In genomic region chr2:3657881-3658280, GRCh38 we compare ENCODE assay signal across 23 cellular contexts. TPM values are rescaled to one million over a fixed set of nuclear protein-coding genes. Genes with fewer than 3 reads are reported as not detected.
A peak's percentile ranks its signal among the peaks of the same experiment; 100 is the strongest.
DNase-seq lines count a peak whose midpoint lies in the region; ATAC-seq and TF ChIP-seq lines count a peak whose summit lies in the region.
"Had no signal": no experiment of that assay in that cellular context is flagged by ENCODE, and none has a peak within 500 bp of the region (broad histone marks: within the 10 kb centered on the region; RNA-seq: fewer than 3 reads in every experiment).

ALLC (plus strand) TSS chr2:3658200; CDS start chr2:3671158, 12,958 bp downstream.

- no peaks in the 10 kb centered on the region for H3K9me2 ChIP-seq in OCI-LY7 (ENCODE audit: insufficient read depth, low read length)

- H3K4me1 ChIP-seq in ES-I3 (ENCODE audit: insufficient read depth, low read length) (peaks cover 19% of the 10 kb centered on the region), OCI-LY7 (ENCODE audit: insufficient read depth, low read length, poor library complexity, severe bottlenecking) (peaks cover 27% of the 10 kb centered on the region), skeletal muscle tissue (ENCODE audit: control insufficient read depth in 3 of 3, insufficient read depth in 3 of 3, low read length in 3 of 3) (peaks cover 5 to 12% (median 5%) of the 10 kb centered on the region in 3 donors), prostate gland (replicated peaks) (no peaks in the 10 kb centered on the region)

- H4K20me1 ChIP-seq in OCI-LY7 (ENCODE audit: insufficient read depth, low read length) = no peaks in the 10 kb centered on the region

- H3K27me3 ChIP-seq in skeletal muscle tissue (ENCODE audit: control insufficient read depth in 3 of 3, insufficient read depth in 3 of 3, low read length in 3 of 3) = peaks cover 0 to 17% (median 4%) of the 10 kb centered on the region in 3 donors
- H3K27me3 ChIP-seq in prostate gland (replicated peaks; ENCODE audit: insufficient read depth) = no peaks in the 10 kb centered on the region
- H3K27me3 ChIP-seq: foreskin keratinocyte had no signal

- POLR2A ChIA-PET in OCI-LY7 (lab: Charles Lee) = no interaction called here
- POLR2A ChIA-PET in activated CD8-positive, alpha-beta T cell treated with anti-CD3 and anti-CD28 coated beads, Interleukin-2, amount 10 ng/mL, durations not matched to agents 7 days and 5 days (lab: Charles Lee) = no interaction called here

- peaks cover 17% of the 10 kb centered on the region for H3K9me3 Mint-ChIP-seq in glutamatergic neuron (ENCODE audit: unreplicated experiment)
- H3K9me3 Mint-ChIP-seq in activated CD8-positive, alpha-beta T cell treated with anti-CD3 and anti-CD28 coated beads, Interleukin-2, amount 10 ng/mL, durations not matched to agents 7 days and 5 days (ENCODE audit: insufficient read depth) = no peaks in the 10 kb centered on the region
- H3K9me3 Mint-ChIP-seq: activated naive CD4-positive, alpha-beta T cell treated with anti-CD3 and anti-CD28 coated beads, Interleukin-2, amount 50 U/mL, for 24 hours; activated T-cell treated with anti-CD3 and anti-CD28 coated beads, Interleukin-2, amount 50 U/mL, for 72 hours; dendritic cell treated with granulocyte-macrophage colony-stimulating factor and Interleukin-4, amounts not matched to agents 40 ng/mL and 50 ng/mL, for 4 days; T-helper 1 cell treated with Interleukin-12 subunit alpha and Interleukin-12 subunit beta and Interleukin-4 antibody, amounts not matched to agents 30 μg/mL and 1 μg/mL, for 36 hours had no signal

- H2AFZ ChIP-seq in OCI-LY7 (ENCODE audit: low read length) = peak within 1 kb of the TSS; percentile 14; the same call in 1 of the 2 replicates

- peaks cover 10% of the 10 kb centered on the region for H3K27me3 Mint-ChIP-seq in glutamatergic neuron (ENCODE audit: unreplicated experiment)
- H3K27me3 Mint-ChIP-seq in activated CD8-positive, alpha-beta T cell treated with anti-CD3 and anti-CD28 coated beads, Interleukin-2, amount 10 ng/mL, durations not matched to agents 7 days and 5 days (ENCODE audit: low read depth) = peaks cover 2% of the 10 kb centered on the region
- H3K27me3 Mint-ChIP-seq: activated naive CD4-positive, alpha-beta T cell treated with anti-CD3 and anti-CD28 coated beads, Interleukin-2, amount 50 U/mL, for 24 hours had no signal

- TF ChIP-seq CTCF in OCI-LY7 (conservative IDR thresholded peaks at IDR 0.05; ENCODE audit: low read length) (no peak), glutamatergic neuron (IDR thresholded peaks at IDR 0.05; ENCODE audit: partially characterized antibody, unreplicated experiment) (no peak), prostate gland (IDR thresholded peaks at IDR 0.05) (no peak)

- CTCF ChIA-PET in OCI-LY7 (lab: Charles Lee; ENCODE audit: unreplicated experiment) = no interaction called here
- CTCF ChIA-PET in activated CD8-positive, alpha-beta T cell treated with anti-CD3 and anti-CD28 coated beads, Interleukin-2, amount 10 ng/mL, durations not matched to agents 7 days and 5 days (lab: Charles Lee) = no interaction called here

- H3K4me1 Mint-ChIP-seq in glutamatergic neuron (ENCODE audit: low read depth, unreplicated experiment) = peaks cover 32% of the 10 kb centered on the region
- H3K4me1 Mint-ChIP-seq in activated CD8-positive, alpha-beta T cell treated with anti-CD3 and anti-CD28 coated beads, Interleukin-2, amount 10 ng/mL, durations not matched to agents 7 days and 5 days (ENCODE audit: low read depth) = peaks cover 2% of the 10 kb centered on the region

- no peaks in the 10 kb centered on the region for H3K9me3 ChIP-seq in ES-I3 (ENCODE audit: control insufficient read depth, insufficient read depth, low read length)
- no peaks in the 10 kb centered on the region for H3K9me3 ChIP-seq in OCI-LY7 (ENCODE audit: low read length)
- no peaks in the 10 kb centered on the region for H3K9me3 ChIP-seq in skeletal muscle tissue (ENCODE audit: control insufficient read depth in 3 of 3, low read length in 3 of 3)
- no peaks in the 10 kb centered on the region for H3K9me3 ChIP-seq in prostate gland
- H3K9me3 ChIP-seq: tibial artery had no signal

- H3K9ac ChIP-seq in ES-I3 (ENCODE audit: low read depth, low read length) = 0 out of 2 replicates have a peak within 1 kb of the TSS, but pooled peaks have one; percentile 7
- no peak within 1 kb of the TSS for H3K9ac ChIP-seq in skeletal muscle tissue (ENCODE audit: low read depth in 1 of 3, low read length in 3 of 3)

- H3K36me3 ChIP-seq in ES-I3 (ENCODE audit: insufficient read depth, low read length) = no peaks in the 10 kb centered on the region
- H3K36me3 ChIP-seq in OCI-LY7 (ENCODE audit: insufficient read depth, low read length) = no peaks in the 10 kb centered on the region
- no peaks in the 10 kb centered on the region for H3K36me3 ChIP-seq in skeletal muscle tissue (ENCODE audit: control insufficient read depth in 3 of 3, insufficient read depth in 3 of 3, low read length in 3 of 3)
- no peaks in the 10 kb centered on the region for H3K36me3 ChIP-seq in prostate gland
- H3K36me3 ChIP-seq: tibial artery had no signal

- WGBS in prostate gland = 98% methylated on average over 7 of the region's 7 CpGs

- H3K36me3 Mint-ChIP-seq in glutamatergic neuron (ENCODE audit: unreplicated experiment) = no peaks in the 10 kb centered on the region
- H3K36me3 Mint-ChIP-seq in activated CD8-positive, alpha-beta T cell treated with anti-CD3 and anti-CD28 coated beads, Interleukin-2, amount 10 ng/mL, durations not matched to agents 7 days and 5 days (ENCODE audit: low read depth) = no peaks in the 10 kb centered on the region
- H3K36me3 Mint-ChIP-seq: activated naive CD4-positive, alpha-beta T cell treated with anti-CD3 and anti-CD28 coated beads, Interleukin-2, amount 50 U/mL, for 24 hours; WTC11 had no signal

- H3K27ac ChIP-seq in OCI-LY7 (ENCODE audit: low read depth, low read length, poor library complexity, severe bottlenecking) (no peak within 1 kb of the TSS), skeletal muscle tissue (ENCODE audit: low read depth, low read length) (peak within 1 kb of the TSS; percentile 23), prostate gland (no peak within 1 kb of the TSS)
- H3K27ac ChIP-seq: epithelial cell of prostate, foreskin keratinocyte had no signal

- H3K79me2 ChIP-seq in OCI-LY7 (ENCODE audit: insufficient read depth, low read depth, low read length) = no peaks in the 10 kb centered on the region

- no TSS peak for BruUV-seq in OCI-LY7 (replicated peaks; lab: Mats Ljungman, UMichigan)

- peak within 1 kb of the TSS; percentile 93 for H3K27ac Mint-ChIP-seq in glutamatergic neuron (ENCODE audit: unreplicated experiment)
- H3K27ac Mint-ChIP-seq in activated CD8-positive, alpha-beta T cell treated with anti-CD3 and anti-CD28 coated beads, Interleukin-2, amount 10 ng/mL, durations not matched to agents 7 days and 5 days = no peak within 1 kb of the TSS
- H3K27ac Mint-ChIP-seq: activated CD4-positive, alpha-beta memory T cell treated with anti-CD3 and anti-CD28 coated beads for 36 hours; activated naive CD4-positive, alpha-beta T cell treated with anti-CD3 and anti-CD28 coated beads, Interleukin-2, amount 50 U/mL, for 24 hours; activated T-cell treated with anti-CD3 and anti-CD28 coated beads, Interleukin-2, amount 50 U/mL, for 72 hours; dendritic cell treated with granulocyte-macrophage colony-stimulating factor and Interleukin-4, amounts not matched to agents 40 ng/mL and 50 ng/mL, for 4 days; T-helper 1 cell treated with Interleukin-12 subunit alpha and Interleukin-12 subunit beta and Interleukin-4 antibody, amounts not matched to agents 30 μg/mL and 1 μg/mL, for 36 hours; WTC11 had no signal

- no peak for ATAC-seq in activated CD8-positive, alpha-beta T cell treated with anti-CD3 and anti-CD28 coated beads, Interleukin-2, amount 10 ng/mL, durations not matched to agents 7 days and 5 days
- ATAC-seq: activated T-cell treated with anti-CD3 and anti-CD28 coated beads, Interleukin-2, amount 50 U/mL, for 72 hours; foreskin keratinocyte; PC-3 had no signal

- H3K4me3 Mint-ChIP-seq in glutamatergic neuron (ENCODE audit: unreplicated experiment) = no peak within 1 kb of the TSS
- no peak within 1 kb of the TSS for H3K4me3 Mint-ChIP-seq in activated CD8-positive, alpha-beta T cell treated with anti-CD3 and anti-CD28 coated beads, Interleukin-2, amount 10 ng/mL, durations not matched to agents 7 days and 5 days
- H3K4me3 Mint-ChIP-seq: activated CD4-positive, alpha-beta memory T cell treated with anti-CD3 and anti-CD28 coated beads for 36 hours; activated naive CD4-positive, alpha-beta T cell treated with anti-CD3 and anti-CD28 coated beads, Interleukin-2, amount 50 U/mL, for 24 hours; activated T-cell treated with anti-CD3 and anti-CD28 coated beads, Interleukin-2, amount 50 U/mL, for 72 hours; dendritic cell treated with granulocyte-macrophage colony-stimulating factor and Interleukin-4, amounts not matched to agents 40 ng/mL and 50 ng/mL, for 4 days; T-helper 1 cell treated with Interleukin-12 subunit alpha and Interleukin-12 subunit beta and Interleukin-4 antibody, amounts not matched to agents 30 μg/mL and 1 μg/mL, for 36 hours; WTC11 had no signal

- H3K4me2 ChIP-seq in OCI-LY7 (ENCODE audit: low read length) = peak within 1 kb of the TSS; percentile 10; the same call in 1 of the 2 replicates

- DNase-seq in OCI-LY7 (ENCODE audit: low spot score) (no peak), glutamatergic neuron (no peak), cerebellum (ENCODE audit: low spot score) (no peak), prostate gland (ENCODE audit: low spot score) (no peak), NCI-H2196 (lab: John Stamatoyannopoulos, UW; ENCODE audit: unreplicated experiment) (no peak)
- no peak for DNase-seq in activated CD8-positive, alpha-beta T cell treated with anti-CD3 and anti-CD28 coated beads, Interleukin-2, amount 10 ng/mL, durations not matched to agents 7 days and 5 days
- DNase-seq: activated CD4-positive, alpha-beta memory T cell treated with anti-CD3 and anti-CD28 coated beads for 36 hours; activated T-cell treated with anti-CD3 and anti-CD28 coated beads, Interleukin-2, amount 50 U/mL, for 72 hours; AML-193; EL; foreskin keratinocyte; NCI-H1105; NCI-H2081 treated with DMSO at 0.1 percent for 48 hours; PC-3; tibial artery had no signal

- intact Hi-C loops in OCI-LY7 (cut with micrococcal nuclease; ENCODE audit: unreplicated experiment) (no loop called here), prostate gland (cut with DNase I) (no loop called here)

- no peak within 1 kb of the TSS for H3K4me3 ChIP-seq in OCI-LY7 (ENCODE audit: low read depth, low read length, poor library complexity, severe bottlenecking)
- no peak within 1 kb of the TSS for H3K4me3 ChIP-seq in skeletal muscle tissue (ENCODE audit: low read length in 3 of 3)
- no peak within 1 kb of the TSS for H3K4me3 ChIP-seq in prostate gland
- H3K4me3 ChIP-seq: tibial artery had no signal

- TF ChIP-seq POLR2A in prostate gland (IDR thresholded peaks at IDR 0.05) = no peak

RNA-seq across cellular contexts. Expression of gene ALLC, which starts in this region (rescaled TPM):
- not detected in 2 replicates for total RNA-seq in OCI-LY7 (2014; rRNA removed; shearing (Covaris generic))
- not detected in 2 replicates for total RNA-seq in OCI-LY7 (2022)
- not detected for total RNA-seq in glutamatergic neuron (ENCODE audit: unreplicated experiment)
- total RNA-seq in skeletal muscle tissue = not detected
- total RNA-seq in cerebellum = not detected
- total RNA-seq in prostate gland = 1 to 10 TPM in 1 of 2 donors, not detected in 1; 5.2 TPM
- total RNA-seq in activated CD8-positive, alpha-beta T cell treated with anti-CD3 and anti-CD28 coated beads, Interleukin-2, amount 10 ng/mL, durations not matched to agents 7 days and 5 days = not detected
- total RNA-seq: activated CD4-positive, alpha-beta memory T cell treated with anti-CD3 and anti-CD28 coated beads for 36 hours; activated T-cell treated with anti-CD3 and anti-CD28 coated beads, Interleukin-2, amount 50 U/mL, for 72 hours; foreskin keratinocyte; LHCN-M2; PC-3; WTC11 had no signal
